In genomic region chr18:57057890-57058289, GRCh38 we compare ENCODE assay signal across 12 cellular contexts.
A peak's percentile ranks its signal among the peaks of the same experiment; 100 is the strongest.
DNase-seq lines count a peak whose midpoint lies in the region; ATAC-seq lines count a peak whose summit lies in the region.
"Had no signal": no experiment of that assay in that cellular context is flagged by ENCODE, and none has a peak within 500 bp of the region (broad histone marks: within the 10 kb centered on the region; RNA-seq: fewer than 3 reads in every experiment).

No MANE protein-coding gene starts in this region.

- DNase-seq in activated CD4-positive, CD25-positive, alpha-beta regulatory T cell treated with anti-CD3 and anti-CD28 coated beads, Interleukin-2, amount 50 U/mL, for 72 hours: no peak
- DNase-seq in activated T-cell treated with anti-CD3 and anti-CD28 coated beads, Interleukin-2, amount 50 U/mL, for 72 hours: peak; percentile 33 to 51
- no peak for DNase-seq in GOT3 (lab: John Stamatoyannopoulos, UW)
- DNase-seq in NCI-H1694 (lab: John Stamatoyannopoulos, UW): no peak
- DNase-seq: activated CD8-positive, alpha-beta memory T cell treated with anti-CD3 and anti-CD28 coated beads, Interleukin-2, amount 10 ng/mL, durations not matched to agents 7 days and 5 days; COR-L47; stimulated activated CD4-positive, alpha-beta T cell treated with anti-CD3 and anti-CD28 coated beads, Interleukin-15, amount 100 ng/mL, for 24 hours had no signal

- H3K4me3 Mint-ChIP-seq in activated T-cell treated with anti-CD3 and anti-CD28 coated beads, Interleukin-2, amount 50 U/mL, for 72 hours: no peak overlapping the region
- H3K4me3 Mint-ChIP-seq: activated CD8-positive, alpha-beta memory T cell treated with anti-CD3 and anti-CD28 coated beads, Interleukin-2, amount 10 ng/mL, durations not matched to agents 7 days and 5 days had no signal

- ATAC-seq in activated CD4-positive, CD25-positive, alpha-beta regulatory T cell treated with anti-CD3 and anti-CD28 coated beads, Interleukin-2, amount 50 U/mL, for 24 hours: peak; percentile 32 to 36
- ATAC-seq in GM19397 (IDR thresholded peaks at IDR 0.05; ENCODE audit: unreplicated experiment) (peak; percentile 69), HG02938 (IDR thresholded peaks at IDR 0.05; ENCODE audit: unreplicated experiment) (peak; percentile 65), GM19467 (IDR thresholded peaks at IDR 0.05; ENCODE audit: unreplicated experiment) (no peak)
- ATAC-seq in activated T-cell treated with anti-CD3 and anti-CD28 coated beads, Interleukin-2, amount 50 U/mL, for 72 hours (replicated peaks in 1 of 2): peak; percentile 95 to 97
- ATAC-seq: activated CD8-positive, alpha-beta memory T cell treated with anti-CD3 and anti-CD28 coated beads, Interleukin-2, amount 10 ng/mL, durations not matched to agents 7 days and 5 days; HCT116 had no signal

- H3K27ac Mint-ChIP-seq in activated T-cell treated with anti-CD3 and anti-CD28 coated beads, Interleukin-2, amount 50 U/mL, for 72 hours: no peak overlapping the region
- H3K27ac Mint-ChIP-seq: activated CD8-positive, alpha-beta memory T cell treated with anti-CD3 and anti-CD28 coated beads, Interleukin-2, amount 10 ng/mL, durations not matched to agents 7 days and 5 days had no signal

- peaks cover 13% of the 10 kb centered on the region for H3K4me1 Mint-ChIP-seq in activated T-cell treated with anti-CD3 and anti-CD28 coated beads, Interleukin-2, amount 50 U/mL, for 72 hours (ENCODE audit: low read depth)

- peaks cover 23% of the 10 kb centered on the region for H3K27me3 Mint-ChIP-seq in activated T-cell treated with anti-CD3 and anti-CD28 coated beads, Interleukin-2, amount 50 U/mL, for 72 hours (ENCODE audit: low read depth)

- H3K9me3 Mint-ChIP-seq in activated T-cell treated with anti-CD3 and anti-CD28 coated beads, Interleukin-2, amount 50 U/mL, for 72 hours: peaks cover 0 to 3% of the 10 kb centered on the region in 2 donors

- peaks cover 0 to 4% of the 10 kb centered on the region in 2 donors for H3K36me3 Mint-ChIP-seq in activated T-cell treated with anti-CD3 and anti-CD28 coated beads, Interleukin-2, amount 50 U/mL, for 72 hours (ENCODE audit: insufficient read depth in 2 of 2)
- H3K36me3 Mint-ChIP-seq: activated CD8-positive, alpha-beta memory T cell treated with anti-CD3 and anti-CD28 coated beads, Interleukin-2, amount 10 ng/mL, durations not matched to agents 7 days and 5 days had no signal

Comparison
In these comparisons a context has a peak if more than half of its experiments do, and no peak if none do; other contexts are left out.
1. DNase-seq: peak in activated T-cell treated with anti-CD3 and anti-CD28 coated beads, Interleukin-2, amount 50 U/mL, for 72 hours (2 of 2); none in activated CD4-positive, CD25-positive, alpha-beta regulatory T cell treated with anti-CD3 and anti-CD28 coated beads, Interleukin-2, amount 50 U/mL, for 72 hours (single experiment), GOT3 (single experiment) and NCI-H1694 (single experiment).